Comparison of ENCODE assay signal across 9 cellular contexts in the genomic region with DNA sequence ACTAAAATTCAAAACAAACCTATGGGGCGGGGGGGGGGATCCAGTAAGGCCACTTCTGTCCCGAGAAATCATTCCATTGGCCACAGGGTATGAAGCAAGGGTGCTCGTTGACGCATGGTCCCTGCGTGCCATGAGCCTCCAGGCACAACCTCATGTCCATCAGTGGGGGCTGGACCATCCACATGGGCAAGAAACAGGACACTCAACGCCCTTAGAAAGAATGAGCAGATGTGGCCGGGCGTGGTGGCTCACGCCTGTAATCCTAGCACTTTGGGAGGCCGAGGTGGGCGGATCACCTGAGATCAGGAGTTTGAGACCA. TPM values are rescaled to one million over a fixed set of nuclear protein-coding genes. Genes with fewer than 3 reads are reported as not detected.
DNase-seq lines count a peak whose midpoint lies in the region; ATAC-seq and TF ChIP-seq lines count a peak whose summit lies in the region.
"Had no signal": no experiment of that assay in that cellular context is flagged by ENCODE, and none has a peak within 500 bp of the region (broad histone marks: within the 10 kb centered on the region; RNA-seq: fewer than 3 reads in every experiment).

No MANE protein-coding gene starts in this region.

- H3K9me3 Mint-ChIP-seq in activated CD8-positive, alpha-beta T cell treated with anti-CD3 and anti-CD28 coated beads, Interleukin-2, amount 10 ng/mL, durations not matched to agents 7 days and 5 days (ENCODE audit: insufficient read depth), result no peaks in the 10 kb centered on the region

- peaks cover 19% of the 10 kb centered on the region for H3K4me1 Mint-ChIP-seq in activated CD8-positive, alpha-beta T cell treated with anti-CD3 and anti-CD28 coated beads, Interleukin-2, amount 10 ng/mL, durations not matched to agents 7 days and 5 days (ENCODE audit: low read depth)

- H3K9me3 ChIP-seq in heart left ventricle (no peaks in the 10 kb centered on the region), muscle layer of colon (ENCODE audit: low read length) (no peaks in the 10 kb centered on the region), upper lobe of right lung (no peaks in the 10 kb centered on the region)

- H3K27ac ChIP-seq in heart left ventricle (peak overlapping the region; percentile 60 to 96 (median 90)), muscle layer of colon (ENCODE audit: low read depth, low read length) (peak overlapping the region; percentile 53), upper lobe of right lung (peak overlapping the region; percentile 66)

- POLR2A ChIA-PET in activated CD8-positive, alpha-beta T cell treated with anti-CD3 and anti-CD28 coated beads, Interleukin-2, amount 10 ng/mL, durations not matched to agents 7 days and 5 days (lab: Charles Lee), result interaction anchor here (0.6 kb wide), 1 partner anchor 255 kb away, joined by 4 read pairs; no protein-coding TSS in a partner anchor

- no peak overlapping the region for H3K27ac Mint-ChIP-seq in activated CD8-positive, alpha-beta T cell treated with anti-CD3 and anti-CD28 coated beads, Interleukin-2, amount 10 ng/mL, durations not matched to agents 7 days and 5 days

- no peak for TF ChIP-seq POLR2A in heart left ventricle (IDR thresholded peaks at IDR 0.05)

- no peaks in the 10 kb centered on the region for H3K27me3 ChIP-seq in heart left ventricle
- H3K27me3 ChIP-seq in muscle layer of colon (ENCODE audit: control insufficient read depth in 1 of 2, insufficient read depth in 2 of 2, low read length in 2 of 2), result no peaks in the 10 kb centered on the region
- H3K27me3 ChIP-seq in upper lobe of right lung, result no peaks in the 10 kb centered on the region

- ATAC-seq in heart left ventricle, result peak in 2 of 4 donors; percentile 1 to 4
- no peak for ATAC-seq in Right ventricle myocardium superior (ENCODE audit: poor library complexity)
- peak; percentile 10 for ATAC-seq in upper lobe of right lung
- no peak for ATAC-seq in GM18498 (IDR thresholded peaks at IDR 0.05; ENCODE audit: unreplicated experiment)
- no peak for ATAC-seq in activated CD8-positive, alpha-beta T cell treated with anti-CD3 and anti-CD28 coated beads, Interleukin-2, amount 10 ng/mL, durations not matched to agents 7 days and 5 days

- H3K4me3 Mint-ChIP-seq in activated CD8-positive, alpha-beta T cell treated with anti-CD3 and anti-CD28 coated beads, Interleukin-2, amount 10 ng/mL, durations not matched to agents 7 days and 5 days, result no peak overlapping the region

- CTCF ChIA-PET in activated CD8-positive, alpha-beta T cell treated with anti-CD3 and anti-CD28 coated beads, Interleukin-2, amount 10 ng/mL, durations not matched to agents 7 days and 5 days (lab: Charles Lee), result interaction anchor here (1.1 to 1.8 kb wide), 4 partner anchors 57 to 95 kb away, joined by 3 to 6 read pairs (median 3); no protein-coding TSS in a partner anchor

- DNase-seq in heart left ventricle (peak in 1 of 5 donors; percentile 34), Right ventricle myocardium superior (no peak), dedifferentiated amniotic fluid mesenchymal stem cell (ENCODE audit: extremely low spot score) (peak; percentile 48), upper lobe of right lung (no peak), SK-N-DZ (ENCODE audit: low spot score) (no peak)
- DNase-seq in activated CD8-positive, alpha-beta T cell treated with anti-CD3 and anti-CD28 coated beads, Interleukin-2, amount 10 ng/mL, durations not matched to agents 7 days and 5 days, result no peak
- DNase-seq: stimulated activated CD4-positive, alpha-beta T cell treated with anti-CD3 and anti-CD28 coated beads, Interleukin-12 subunit alpha, Interleukin-12 subunit beta, amount 100 ng/mL, for 4 hours had no signal

- no peak for TF ChIP-seq CTCF in heart left ventricle (IDR thresholded peaks at IDR 0.05)
- TF ChIP-seq CTCF in upper lobe of right lung (IDR thresholded peaks at IDR 0.05), result no peak

- H3K27me3 Mint-ChIP-seq in activated CD8-positive, alpha-beta T cell treated with anti-CD3 and anti-CD28 coated beads, Interleukin-2, amount 10 ng/mL, durations not matched to agents 7 days and 5 days (ENCODE audit: low read depth), result no peaks in the 10 kb centered on the region

- H3K4me3 ChIP-seq in heart left ventricle (no peak overlapping the region), muscle layer of colon (ENCODE audit: low read depth in 1 of 2, low read length in 2 of 2) (no peak overlapping the region), upper lobe of right lung (no peak overlapping the region)

- H3K36me3 ChIP-seq in heart left ventricle (peaks cover 0 to 87% (median 65%) of the 10 kb centered on the region in 9 donors), muscle layer of colon (ENCODE audit: insufficient read depth, low read length) (peaks cover 28% of the 10 kb centered on the region), upper lobe of right lung (peaks cover 76% of the 10 kb centered on the region)

- 61 to 72% (median 63%) methylated on average over 9 to 11 of the region's 11 CpGs for WGBS in heart left ventricle, 4 donors

- H3K9ac ChIP-seq in muscle layer of colon (ENCODE audit: low read length), result no peak overlapping the region

- no peaks in the 10 kb centered on the region for H3K36me3 Mint-ChIP-seq in activated CD8-positive, alpha-beta T cell treated with anti-CD3 and anti-CD28 coated beads, Interleukin-2, amount 10 ng/mL, durations not matched to agents 7 days and 5 days (ENCODE audit: low read depth)

- H3K4me1 ChIP-seq in heart left ventricle (peaks cover 9 to 89% (median 64%) of the 10 kb centered on the region in 12 donors), muscle layer of colon (ENCODE audit: insufficient read depth, low read length) (peaks cover 37% of the 10 kb centered on the region), upper lobe of right lung (peaks cover 61% of the 10 kb centered on the region)

- intact Hi-C loops in heart left ventricle (cut with DNase I), result no loop called here
- intact Hi-C loops in Right ventricle myocardium superior (cut with DNase I), result no loop called here
- intact Hi-C loops in upper lobe of right lung (cut with DNase I), result no loop called here

RNA-seq across cellular contexts. Expression of gene TGM2, which starts 12.1 kb away (rescaled TPM):
- total RNA-seq in heart left ventricle (1,000 to 10,000 TPM in 1 of 9 donors, 100 to 1,000 TPM in 8; 271 to 1,146 (median 567) TPM), Right ventricle myocardium superior (469 TPM), upper lobe of right lung (562 TPM)
- 100 to 1,000 TPM; 211 to 972 TPM for polyA plus RNA-seq in heart left ventricle
- total RNA-seq in activated CD8-positive, alpha-beta T cell treated with anti-CD3 and anti-CD28 coated beads, Interleukin-2, amount 10 ng/mL, durations not matched to agents 7 days and 5 days, result under 1 TPM; 0.31 to 0.34 TPM
- 0.56 and 0.81 TPM in 2 replicates for polyA plus RNA-seq in SK-N-DZ (2014; cell fraction: cytosol; rRNA removed)
- polyA plus RNA-seq in SK-N-DZ (2014; cell fraction: nucleus; rRNA removed), result 0.08 and 0.23 TPM in 2 replicates

Comparison
In these comparisons a context has a peak if more than half of its experiments do, and no peak if none do; other contexts are left out.
1. RNA of gene TGM2, which starts 12.1 kb away (total RNA-seq): 271 to 1,146 TPM in heart left ventricle, 562 TPM in upper lobe of right lung (single experiment) and 469 TPM in Right ventricle myocardium superior (single experiment); 0.31 to 0.34 TPM in activated CD8-positive, alpha-beta T cell treated with anti-CD3 and anti-CD28 coated beads, Interleukin-2, amount 10 ng/mL, durations not matched to agents 7 days and 5 days; every median in the first group is over 100 times any median in the second.
2. Peak in every context shown above with its lines, with median percentiles within 50 percentile points of each other: H3K27ac ChIP-seq.